In genomic region chr17:61687769-61688168, GRCh38 we compare ENCODE assay signal across 10 cellular contexts.
"Had no signal": no experiment of that assay in that cellular context is flagged by ENCODE, and none has a peak within 500 bp of the region (broad histone marks: within the 10 kb centered on the region; RNA-seq: fewer than 3 reads in every experiment).

No MANE protein-coding gene starts in this region.

- H3K4me3 ChIP-seq: GM23248, HAP-1 had no signal

- H3K9me3 ChIP-seq: HAP-1 had no signal

- H3K4me1 Mint-ChIP-seq: IgD-negative memory B cell had no signal

- H3K27ac Mint-ChIP-seq: HFFc6, IgD-negative memory B cell had no signal

- H3K27me3 Mint-ChIP-seq: IgD-negative memory B cell had no signal

- H3K4me3 Mint-ChIP-seq: HFFc6, IgD-negative memory B cell had no signal

- DNase-seq: GM23248, GOT3, H7, HFFc6, KBM-7 had no signal

- H2AFZ ChIP-seq: GM23248 had no signal

- H3K4me2 ChIP-seq: KMS-11 had no signal

- H3K9ac ChIP-seq: GM23248, KMS-11 had no signal

- H3K4me1 ChIP-seq: HAP-1 had no signal

- H3K27ac ChIP-seq: GM23248, HL-60, KMS-11 had no signal

- ATAC-seq: HCT116 had no signal

- H3K9me3 Mint-ChIP-seq: HFFc6 had no signal
